21 cellular contexts compared by ENCODE assay signal in genomic region chr1:171941920-171942319, GRCh38.
DNase-seq lines count a peak whose midpoint lies in the region; FAIRE-seq and TF ChIP-seq lines count a peak whose summit lies in the region.
"Had no signal": no experiment of that assay in that cellular context is flagged by ENCODE, and none has a peak within 500 bp of the region (broad histone marks: within the 10 kb centered on the region; RNA-seq: fewer than 3 reads in every experiment).

No MANE protein-coding gene starts in this region.

- no peak overlapping the region for H3K9ac ChIP-seq in kidney (ENCODE audit: low read length in 2 of 2)
- H3K9ac ChIP-seq: BLaER1 treated with 17β-estradiol and CSF1 and Interleukin-3, amounts not matched to agents 10 nM and 100 nM had no signal

- H3K9me3 ChIP-seq in kidney (ENCODE audit: control insufficient read depth in 1 of 2, low read length in 2 of 2) = no peaks in the 10 kb centered on the region
- H3K9me3 ChIP-seq: A549; BLaER1 treated with 17β-estradiol and CSF1 and Interleukin-3, amounts not matched to agents 10 nM and 100 nM; Caco-2 had no signal

- no peaks in the 10 kb centered on the region for H3K36me3 ChIP-seq in kidney (ENCODE audit: control insufficient read depth in 1 of 2, insufficient read depth in 2 of 2, low read length in 2 of 2)
- H3K36me3 ChIP-seq: BLaER1 treated with 17β-estradiol and CSF1 and Interleukin-3, amounts not matched to agents 10 nM and 100 nM had no signal

- peaks cover 0 to 2% of the 10 kb centered on the region in 2 donors for H3K4me1 ChIP-seq in kidney (ENCODE audit: control insufficient read depth in 1 of 2, insufficient read depth in 1 of 2, low read depth in 1 of 2, low read length in 2 of 2)
- H3K4me1 ChIP-seq: A549; BLaER1 treated with 17β-estradiol and CSF1 and Interleukin-3, amounts not matched to agents 10 nM and 100 nM; Caco-2 had no signal

- H3K27ac ChIP-seq in kidney (ENCODE audit: low read depth in 2 of 2, low read length in 2 of 2) = no peak overlapping the region
- H3K27ac ChIP-seq: 22Rv1; A549; BLaER1 treated with 17β-estradiol and CSF1 and Interleukin-3, amounts not matched to agents 10 nM and 100 nM; C4-2B had no signal

- no peak for TF ChIP-seq CTCF in kidney (IDR thresholded peaks at IDR 0.05; ENCODE audit: borderline replicate concordance, extremely low read depth, insufficient read depth)

- H3K4me3 ChIP-seq in kidney (ENCODE audit: low read length in 2 of 2) = no peak overlapping the region
- H3K4me3 ChIP-seq: A549; BLaER1 treated with 17β-estradiol and CSF1 and Interleukin-3, amounts not matched to agents 10 nM and 100 nM; GM12878 had no signal

- intact Hi-C loops in kidney (cut with DNase I) = no loop called here

- DNase-seq in DMS53 (lab: John Stamatoyannopoulos, UW) (peak; percentile 11), kidney (no peak), renal cortical epithelial cell (ENCODE audit: low read depth) (peak; percentile 66), DMS153 treated with DMSO at 0.1 percent for 48 hours (lab: John Stamatoyannopoulos, UW; ENCODE audit: unreplicated experiment) (no peak)
- no peak for DNase-seq in NK-92 treated with Interleukin-12 subunit alpha and Interleukin-12 subunit beta, amount 100 ng/mL, for 24 hours (lab: John Stamatoyannopoulos, UW)
- DNase-seq: AML-193; Caco-2; Calu3; CD4-positive, alpha-beta T cell; CD8-positive, alpha-beta T cell; DMS79; DND-41; EL; GDM1 had no signal

- FAIRE-seq in kidney (lab: Jason Lieb, UNC) = peak; percentile 35
- FAIRE-seq: GM12878, GM12892, GM18507 had no signal

Comparison
In these comparisons a context has a peak if more than half of its experiments do, and no peak if none do; other contexts are left out.
1. DNase-seq: peak in DMS53 (single experiment) and renal cortical epithelial cell (single experiment); none in kidney (single experiment), DMS153 treated with DMSO at 0.1 percent for 48 hours (single experiment) and NK-92 treated with Interleukin-12 subunit alpha and Interleukin-12 subunit beta, amount 100 ng/mL, for 24 hours (single experiment).